In the genomic region with DNA sequence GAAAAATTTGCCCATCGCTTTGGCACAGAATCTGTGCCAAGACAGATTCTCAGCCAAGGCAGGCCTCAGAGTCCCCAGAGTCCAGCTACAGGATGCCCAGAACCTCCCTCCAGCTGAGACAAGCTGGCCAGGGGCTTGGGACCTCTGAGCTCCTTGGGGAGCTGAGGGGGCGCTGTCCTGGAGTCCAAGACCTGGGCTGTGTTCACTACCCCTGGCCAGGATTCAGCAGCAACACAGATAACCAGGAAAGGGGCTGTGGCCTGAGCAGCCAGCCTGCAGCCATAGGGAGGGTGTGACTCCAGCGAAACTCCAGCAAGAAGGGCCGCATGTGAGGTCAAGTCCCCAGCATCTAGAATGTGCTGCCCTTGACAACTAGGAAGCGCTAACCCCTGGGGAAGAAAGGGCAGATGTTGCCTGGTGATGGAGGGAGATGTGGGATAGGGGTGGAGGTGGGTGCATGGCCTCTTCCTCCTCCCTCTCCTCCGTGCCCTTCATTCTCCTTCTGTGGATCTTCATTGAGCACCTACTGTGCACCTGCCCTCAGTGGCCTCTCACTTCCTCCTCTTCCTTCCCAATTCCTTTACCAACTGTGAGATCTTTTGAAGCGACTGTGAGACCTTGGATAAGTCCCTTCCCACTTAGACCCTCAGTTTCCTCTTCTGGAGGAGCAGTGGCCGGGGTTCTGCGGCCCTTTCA, we compare ENCODE assay signal across 1 cellular context.
TF ChIP-seq lines count a peak whose summit lies in the region.

No MANE protein-coding gene starts in this region.

TF ChIP-seq in H1, 55 proteins besides CTCF, POLR2A, EP300 and RAD21:
- TF ChIP-seq BRCA1 (IDR thresholded peaks at IDR 0.05; ENCODE audit: low read depth, low read length) (no peak), RFX5 (IDR thresholded peaks at IDR 0.05; ENCODE audit: borderline replicate concordance, low read depth, low read length) (no peak), HDAC6 (IDR thresholded peaks at IDR 0.05; ENCODE audit: low read depth, low read length) (no peak), CHD1 (IDR thresholded peaks at IDR 0.05; ENCODE audit: low read depth, low read length) (no peak)
